In genomic region chr7:139321071-139321745, GRCh38 we compare ENCODE assay signal across 11 cellular contexts. TPM values are rescaled to one million over a fixed set of nuclear protein-coding genes. Genes with fewer than 3 reads are reported as not detected.
DNase-seq lines count a peak whose midpoint lies in the region; ATAC-seq and TF ChIP-seq lines count a peak whose summit lies in the region.
"Had no signal": no experiment of that assay in that cellular context is flagged by ENCODE, and none has a peak within 500 bp of the region (broad histone marks: within the 10 kb centered on the region; RNA-seq: fewer than 3 reads in every experiment).

No MANE protein-coding gene starts in this region.

- H3K9me2 ChIP-seq in DOHH2 (replicated peaks; ENCODE audit: control insufficient read depth, low read length), result no peaks in the 10 kb centered on the region

- peak; percentile 9 for DNase-seq in HPDE6-E6E7 (ENCODE audit: extremely low spot score)
- DNase-seq in amniotic epithelial cell (ENCODE audit: low read depth), result peak; percentile 59
- DNase-seq in NOMO-1 treated with DMSO at 0.1 percent for 48 hours (lab: John Stamatoyannopoulos, UW; ENCODE audit: unreplicated experiment), result no peak
- no peak for DNase-seq in NCI-H1105 treated with DMSO at 0.1 percent for 48 hours (lab: John Stamatoyannopoulos, UW)

- no peak overlapping the region for H3K4me3 ChIP-seq in DOHH2 (ENCODE audit: low read length)
- no peak overlapping the region for H3K4me3 ChIP-seq in liver (ENCODE audit: low read depth in 1 of 3, low read length in 3 of 3)
- no peak overlapping the region for H3K4me3 ChIP-seq in gastroesophageal sphincter
- H3K4me3 ChIP-seq: adrenal gland, lung, SK-N-MC had no signal

- H3K9ac ChIP-seq in liver (ENCODE audit: low read depth in 1 of 2, low read length in 2 of 2), result no peak overlapping the region

- peak; percentile 46 for TF ChIP-seq CTCF in DOHH2 (IDR thresholded peaks at IDR 0.05; ENCODE audit: low read depth, low read length, poor library complexity, severe bottlenecking)
- no peak for TF ChIP-seq CTCF in liver (IDR thresholded peaks at IDR 0.05; ENCODE audit: low read depth, low read length, missing input control)
- TF ChIP-seq CTCF in gastroesophageal sphincter (IDR thresholded peaks at IDR 0.05), result no peak

- ATAC-seq in GM21576 (IDR thresholded peaks at IDR 0.05; ENCODE audit: unreplicated experiment) (no peak), gastroesophageal sphincter (no peak)

- no peaks in the 10 kb centered on the region for H3K36me3 ChIP-seq in DOHH2 (ENCODE audit: control insufficient read depth, low read length)
- H3K36me3 ChIP-seq in liver (ENCODE audit: control insufficient read depth in 4 of 4, insufficient read depth in 3 of 4, low read depth in 1 of 4, low read length in 3 of 4), result no peaks in the 10 kb centered on the region
- H3K36me3 ChIP-seq in gastroesophageal sphincter, result no peaks in the 10 kb centered on the region
- H3K36me3 ChIP-seq: adrenal gland had no signal

- peak; percentile 18 to 54 for TF ChIP-seq RAD21 in liver (IDR thresholded peaks at IDR 0.05)

- no peaks in the 10 kb centered on the region for H3K79me2 ChIP-seq in DOHH2 (ENCODE audit: control insufficient read depth, low read length)

- H3K27ac ChIP-seq in DOHH2 (ENCODE audit: low read depth, low read length) (no peak overlapping the region), liver (ENCODE audit: low read depth in 1 of 2, low read length in 2 of 2) (no peak overlapping the region), gastroesophageal sphincter (no peak overlapping the region)
- H3K27ac ChIP-seq: SK-N-MC had no signal

- no peaks in the 10 kb centered on the region for H4K20me1 ChIP-seq in DOHH2 (ENCODE audit: control insufficient read depth, insufficient read depth, low read depth, low read length)

- no peak for TF ChIP-seq EP300 in gastroesophageal sphincter (IDR thresholded peaks at IDR 0.05)

- 80% methylated on average over 11 of the region's 11 CpGs for WGBS in liver
- 47 to 56% methylated on average over 4 to 10 of the region's 11 CpGs for WGBS in gastroesophageal sphincter (ENCODE audit: low coverage in 1 of 2), 2 donors

- H3F3A ChIP-seq in DOHH2 (ENCODE audit: control insufficient read depth, insufficient read depth), result no peaks in the 10 kb centered on the region

- H3K27me3 ChIP-seq in DOHH2 (ENCODE audit: control insufficient read depth, low read length), result no peaks in the 10 kb centered on the region
- no peaks in the 10 kb centered on the region for H3K27me3 ChIP-seq in liver (ENCODE audit: control insufficient read depth in 4 of 4, insufficient read depth in 4 of 4, low read length in 3 of 4)
- no peaks in the 10 kb centered on the region for H3K27me3 ChIP-seq in gastroesophageal sphincter
- H3K27me3 ChIP-seq: adrenal gland had no signal

- H3K9me3 ChIP-seq in DOHH2 (ENCODE audit: control insufficient read depth, insufficient read depth, low read length), result no peaks in the 10 kb centered on the region
- H3K9me3 ChIP-seq in liver (ENCODE audit: control insufficient read depth in 4 of 4, low read length in 3 of 4), result no peaks in the 10 kb centered on the region
- no peaks in the 10 kb centered on the region for H3K9me3 ChIP-seq in gastroesophageal sphincter
- H3K9me3 ChIP-seq: adrenal gland had no signal

- no peak for TF ChIP-seq POLR2A in gastroesophageal sphincter (IDR thresholded peaks at IDR 0.05)

- H3K4me1 ChIP-seq in DOHH2 (ENCODE audit: control insufficient read depth, low read length), result no peaks in the 10 kb centered on the region
- H3K4me1 ChIP-seq in liver (ENCODE audit: control insufficient read depth in 4 of 4, insufficient read depth in 4 of 4, low read length in 3 of 4), result no peaks in the 10 kb centered on the region
- H3K4me1 ChIP-seq in gastroesophageal sphincter, result no peaks in the 10 kb centered on the region

- H3K4me2 ChIP-seq in DOHH2 (ENCODE audit: low read length), result no peak overlapping the region

TF ChIP-seq in liver, 16 proteins besides CTCF, POLR2A, EP300 and RAD21:
- TF ChIP-seq FOXA1 (IDR thresholded peaks at IDR 0.05) (no peak), JUND (IDR thresholded peaks at IDR 0.05) (no peak), TAF1 (conservative IDR thresholded peaks at IDR 0.05) (no peak), FOXA2 (IDR thresholded peaks at IDR 0.05) (no peak), EGR1 (IDR thresholded peaks at IDR 0.05; ENCODE audit: low read depth in 2 of 2) (no peak), RXRA (IDR thresholded peaks at IDR 0.05) (no peak), REST (IDR thresholded peaks at IDR 0.05) (no peak), HNF4G (IDR thresholded peaks at IDR 0.05) (no peak), HNF4A (conservative IDR thresholded peaks at IDR 0.05) (no peak), GABPA (IDR thresholded peaks at IDR 0.05 in 1 of 2, conservative IDR thresholded peaks at IDR 0.05 in 1 of 2) (no peak), SP1 (IDR thresholded peaks at IDR 0.05) (no peak), ZBTB33 (IDR thresholded peaks at IDR 0.05) (no peak), YY1 (IDR thresholded peaks at IDR 0.05) (no peak), NR2F2 (IDR thresholded peaks at IDR 0.05) (no peak)
- TF ChIP-seq, protein P1, sequence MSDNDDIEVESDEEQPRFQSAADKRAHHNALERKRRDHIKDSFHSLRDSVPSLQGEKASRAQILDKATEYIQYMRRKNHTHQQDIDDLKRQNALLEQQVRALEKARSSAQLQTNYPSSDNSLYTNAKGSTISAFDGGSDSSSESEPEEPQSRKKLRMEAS (IDR thresholded peaks at IDR 0.05), result no peak
- TF ChIP-seq, protein P2, sequence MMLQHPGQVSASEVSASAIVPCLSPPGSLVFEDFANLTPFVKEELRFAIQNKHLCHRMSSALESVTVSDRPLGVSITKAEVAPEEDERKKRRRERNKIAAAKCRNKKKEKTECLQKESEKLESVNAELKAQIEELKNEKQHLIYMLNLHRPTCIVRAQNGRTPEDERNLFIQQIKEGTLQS (IDR thresholded peaks at IDR 0.05), result no peak

RNA-seq across cellular contexts. Expression of gene FMC1, which starts 19.9 kb away (rescaled TPM):
- total RNA-seq in liver, result 10 to 100 TPM in 1 of 2 donors, 1 to 10 TPM in 1; 5.5 to 11.1 TPM
- 10 to 100 TPM; 10.0 to 76.3 TPM for polyA plus RNA-seq in liver
- 10 to 100 TPM; 16.6 to 18.2 (median 17.3) TPM for total RNA-seq in gastroesophageal sphincter

RNA-seq across cellular contexts. Expression of gene LUC7L2, which starts 38.5 kb away (rescaled TPM):
- total RNA-seq in liver, result 10 to 100 TPM; 28.2 to 38.9 TPM
- polyA plus RNA-seq in liver, result 10 to 100 TPM; 16.2 to 17.5 TPM
- 100 to 1,000 TPM in 1 of 4 donors, 10 to 100 TPM in 3; 61.5 to 106 (median 72.6) TPM for total RNA-seq in gastroesophageal sphincter

Comparison
In these comparisons a context has a peak if more than half of its experiments do, and no peak if none do; other contexts are left out.
1. DNase-seq: peak in HPDE6-E6E7 (single experiment) and amniotic epithelial cell (single experiment); none in NOMO-1 treated with DMSO at 0.1 percent for 48 hours (single experiment) and NCI-H1105 treated with DMSO at 0.1 percent for 48 hours (single experiment).